23 cellular contexts compared by ENCODE assay signal in genomic region chr12:32423598-32423997, GRCh38.
"Had no signal": no experiment of that assay in that cellular context is flagged by ENCODE, and none has a peak within 500 bp of the region (broad histone marks: within the 10 kb centered on the region; RNA-seq: fewer than 3 reads in every experiment).

No MANE protein-coding gene starts in this region.

- H3K27ac ChIP-seq: coronary artery, foreskin keratinocyte, pancreas, suprapubic skin, tibial artery had no signal

- H3K27ac Mint-ChIP-seq: endodermal cell; naive thymus-derived CD8-positive, alpha-beta T cell; progenitor cell of endocrine pancreas had no signal

- H3K4me1 Mint-ChIP-seq: naive thymus-derived CD8-positive, alpha-beta T cell had no signal

- H3K4me1 ChIP-seq: tibial artery had no signal

- H3K27me3 ChIP-seq: foreskin keratinocyte, hepatocyte, pancreas, suprapubic skin, tibial artery, upper lobe of left lung, uterus had no signal

- H3K9me3 ChIP-seq: mucosa of descending colon, pancreas, suprapubic skin, tibial artery, uterus had no signal

- H3K4me3 ChIP-seq: coronary artery, hepatocyte, mucosa of descending colon, pancreas, smooth muscle cell, suprapubic skin, tibial artery, upper lobe of left lung, uterus had no signal

- H3K36me3 ChIP-seq: pancreas, suprapubic skin, tibial artery, upper lobe of left lung, uterus had no signal

- DNase-seq: effector CD4-positive, alpha-beta T cell; endodermal cell; erythroblast; foreskin keratinocyte; head of caudate nucleus; kidney; left cardiac atrium; mucosa of descending colon; naive thymus-derived CD8-positive, alpha-beta T cell; nucleus accumbens; pancreas; right cardiac atrium; stimulated activated CD4-positive, alpha-beta T cell treated with anti-CD3 and anti-CD28 coated beads, Interleukin-2, amount 100 ng/mL, for 48 hours; stimulated activated naive CD4-positive, alpha-beta T cell treated with Interleukin-2 at 50 U/mL for 16 hours; tibial artery; upper lobe of left lung; uterus had no signal

- H3K4me3 Mint-ChIP-seq: endodermal cell; naive thymus-derived CD8-positive, alpha-beta T cell; neural crest cell had no signal

- ATAC-seq: foreskin keratinocyte; left cardiac atrium; mucosa of descending colon; naive thymus-derived CD8-positive, alpha-beta T cell; pancreas; right cardiac atrium had no signal

- H3K27me3 Mint-ChIP-seq: progenitor cell of endocrine pancreas had no signal
